In the genomic region with DNA sequence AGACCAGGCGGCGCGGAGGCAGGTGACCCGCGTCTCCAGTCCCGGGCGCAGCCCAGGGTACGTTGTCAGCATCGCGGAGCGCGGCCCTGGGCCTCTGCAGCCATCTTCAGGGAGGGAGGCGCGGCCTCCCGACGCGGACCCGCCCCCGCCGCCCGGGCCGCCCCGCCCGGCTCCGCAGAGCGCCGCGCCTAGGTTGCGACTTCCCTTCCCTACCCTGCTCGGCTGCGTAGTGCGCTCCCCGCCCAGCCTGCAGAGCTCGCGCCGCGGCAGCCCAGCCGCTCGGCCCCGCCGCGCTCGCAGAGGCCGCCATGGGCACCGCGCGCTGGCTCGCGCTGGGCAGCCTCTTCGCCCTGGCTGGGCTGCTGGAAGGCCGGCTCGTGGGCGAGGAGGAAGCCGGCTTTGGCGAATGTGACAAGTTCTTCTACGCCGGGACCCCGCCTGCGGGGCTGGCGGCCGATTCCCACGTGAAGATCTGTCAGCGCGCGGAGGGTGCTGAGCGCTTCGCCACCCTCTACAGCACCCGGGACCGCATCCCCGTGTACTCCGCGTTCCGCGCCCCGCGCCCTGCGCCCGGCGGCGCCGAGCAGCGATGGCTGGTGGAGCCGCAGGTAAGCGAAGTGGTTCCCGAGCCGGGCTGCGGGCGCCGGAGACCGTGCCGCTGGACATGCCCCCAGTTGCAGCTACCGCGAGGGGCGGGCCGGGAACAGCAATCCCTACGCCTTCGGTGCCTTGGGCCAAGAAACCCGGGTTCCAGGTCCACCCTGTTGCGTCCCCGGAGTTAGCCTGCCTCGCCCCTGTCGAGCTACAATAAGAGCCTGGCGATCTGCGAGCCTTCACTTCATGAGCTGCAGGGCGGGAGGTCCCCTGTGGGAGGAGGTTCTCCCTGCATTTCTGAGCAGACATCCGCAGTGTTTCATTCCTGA, we compare ENCODE assay signal across 8 cellular contexts. TPM values are rescaled to one million over a fixed set of nuclear protein-coding genes. Genes with fewer than 3 reads are reported as not detected.
DNase-seq lines count a peak whose midpoint lies in the region; ATAC-seq, FAIRE-seq and TF ChIP-seq lines count a peak whose summit lies in the region.

A gene with protein sequence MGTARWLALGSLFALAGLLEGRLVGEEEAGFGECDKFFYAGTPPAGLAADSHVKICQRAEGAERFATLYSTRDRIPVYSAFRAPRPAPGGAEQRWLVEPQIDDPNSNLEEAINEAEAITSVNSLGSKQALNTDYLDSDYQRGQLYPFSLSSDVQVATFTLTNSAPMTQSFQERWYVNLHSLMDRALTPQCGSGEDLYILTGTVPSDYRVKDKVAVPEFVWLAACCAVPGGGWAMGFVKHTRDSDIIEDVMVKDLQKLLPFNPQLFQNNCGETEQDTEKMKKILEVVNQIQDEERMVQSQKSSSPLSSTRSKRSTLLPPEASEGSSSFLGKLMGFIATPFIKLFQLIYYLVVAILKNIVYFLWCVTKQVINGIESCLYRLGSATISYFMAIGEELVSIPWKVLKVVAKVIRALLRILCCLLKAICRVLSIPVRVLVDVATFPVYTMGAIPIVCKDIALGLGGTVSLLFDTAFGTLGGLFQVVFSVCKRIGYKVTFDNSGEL (plus strand): TSS at position 227 of the 923 bp plus-strand sequence. CDS start 82 bp downstream, at position 309.

- H3K27ac ChIP-seq in SK-N-SH (ENCODE audit: low read depth in 2 of 2, low read length in 1 of 2) (peak within 1 kb of the TSS; percentile 57 to 72; a peak in 3 of 4 replicates), pancreas (peak within 1 kb of the TSS; percentile 77 to 92 (median 88)), tibial artery (peak within 1 kb of the TSS; percentile 84 to 97)

- H3K79me2 ChIP-seq in SK-N-SH (ENCODE audit: insufficient read depth), result no peaks in the 10 kb centered on the region; the same call in 1 of the 2 replicates

- H3K9me3 ChIP-seq in SK-N-SH (no peaks in the 10 kb centered on the region), pancreas (no peaks in the 10 kb centered on the region), tibial artery (no peaks in the 10 kb centered on the region)

- CTCF ChIA-PET in SK-N-SH (lab: Yijun Ruan, JAX), result interaction anchor here (0.6 to 6.5 kb wide), 13 partner anchors 9 to 1336 kb away, joined by 3 to 52 read pairs (median 4); partner anchors contain the start of gene SRSF8

- no peak for FAIRE-seq in pancreas (lab: Jason Lieb, UNC)

- H4K20me1 ChIP-seq in SK-N-SH (ENCODE audit: insufficient read depth), result no peaks in the 10 kb centered on the region

- 1% methylated on average over 16 of the region's 106 CpGs for WGBS in SK-N-SH (ENCODE audit: low lambda C conversion rate)
- WGBS in pancreas, 2 donors, result 0 to 1% methylated on average over 80 to 106 of the region's 106 CpGs

- H3K27me3 ChIP-seq in SK-N-SH (ENCODE audit: insufficient read depth), result no peaks in the 10 kb centered on the region
- H3K27me3 ChIP-seq in pancreas, result no peaks in the 10 kb centered on the region
- H3K27me3 ChIP-seq in tibial artery, result no peaks in the 10 kb centered on the region

- H3K4me3 ChIP-seq in SK-N-SH (ENCODE audit: low read depth in 2 of 2, low read length in 1 of 2), result peak within 1 kb of the TSS; percentile 86 to 90
- peak within 1 kb of the TSS; percentile 70 to 86 (median 84) for H3K4me3 ChIP-seq in pancreas
- H3K4me3 ChIP-seq in tibial artery, result peak within 1 kb of the TSS; percentile 62 to 91

- H3K27ac Mint-ChIP-seq in activated naive CD4-positive, alpha-beta T cell treated with anti-CD3 and anti-CD28 coated beads, Interleukin-2, amount 50 U/mL, for 72 hours, result peak within 1 kb of the TSS; percentile 85 to 89

- no peak for TF ChIP-seq RAD21 in SK-N-SH (IDR thresholded peaks at IDR 0.05; ENCODE audit: low read length)

- H3F3A ChIP-seq in SK-N-SH (replicated peaks; ENCODE audit: insufficient read depth), result peaks cover 8% of the 10 kb centered on the region

- H3K9ac ChIP-seq in SK-N-SH, result peak within 1 kb of the TSS; percentile 62

- POLR2A ChIA-PET in SK-N-SH (lab: Yijun Ruan, JAX), result interaction anchor here (0.6 to 2.3 kb wide), 9 partner anchors 12 to 1386 kb away, joined by 3 to 15 read pairs (median 4); partner anchors contain the start of genes CWC15, FAM76B, KDM4D and SRSF8

- no peaks in the 10 kb centered on the region for H3K9me2 ChIP-seq in SK-N-SH

- TF ChIP-seq CTCF in SK-N-SH (IDR thresholded peaks at IDR 0.05), result no peak; the same call in 1 of the 2 replicates
- TF ChIP-seq CTCF in pancreas (IDR thresholded peaks at IDR 0.05), result no peak
- peak in 1 of 2 experiments; percentile 20 for TF ChIP-seq CTCF in tibial artery (IDR thresholded peaks at IDR 0.05)

- ATAC-seq in GM21737 (IDR thresholded peaks at IDR 0.05; ENCODE audit: unreplicated experiment) (peak; percentile 87), pancreas (peak; percentile 95 to 98 (median 97))
- peak; percentile 93 to 95 for ATAC-seq in activated naive CD4-positive, alpha-beta T cell treated with anti-CD3 and anti-CD28 coated beads, Interleukin-2, amount 50 U/mL, for 72 hours

- H3K9me3 Mint-ChIP-seq in activated naive CD4-positive, alpha-beta T cell treated with anti-CD3 and anti-CD28 coated beads, Interleukin-2, amount 50 U/mL, for 72 hours, result peaks cover 0 to 3% of the 10 kb centered on the region in 2 donors

- TF ChIP-seq EP300 in SK-N-SH (IDR thresholded peaks at IDR 0.05; ENCODE audit: borderline replicate concordance in 1 of 2, low read depth in 1 of 2, low read length in 1 of 2), result no peak

- intact Hi-C loops in head of caudate nucleus (cut with DNase I) (no loop called here), pancreas (cut with DNase I) (loop anchor here in 1 of 3 donors (10.0 kb wide), 1 partner anchor 55 kb away; no protein-coding TSS in a partner anchor), tibial artery (cut with DNase I; ENCODE audit: low total_unique reads) (no loop called here)

- DNase-seq in ELR (ENCODE audit: low read depth) (peak; percentile 88), KG1 (lab: John Stamatoyannopoulos, UW) (peak; percentile 84), SK-N-SH (peak; percentile 95), head of caudate nucleus (peak; percentile 47 to 94 (median 87)), pancreas (peak; percentile 80 to 92 (median 84)), tibial artery (peak; percentile 72 to 91)
- DNase-seq in activated naive CD4-positive, alpha-beta T cell treated with anti-CD3 and anti-CD28 coated beads, Interleukin-2, amount 50 U/mL, for 72 hours (ENCODE audit: low spot score in 2 of 2), result peak; percentile 81 to 82

- H3K4me1 ChIP-seq in SK-N-SH (ENCODE audit: control insufficient read depth in 1 of 2, insufficient read depth in 2 of 2, low read depth in 1 of 2, low read length in 1 of 2) (peaks cover 13 to 22% of the 10 kb centered on the region in 2 experiments; a peak in 2 of 4 replicates), pancreas (peaks cover 0 to 9% (median 0%) of the 10 kb centered on the region in 3 donors), tibial artery (peaks cover 0 to 54% (median 41%) of the 10 kb centered on the region in 4 donors)

- H3K36me3 Mint-ChIP-seq in activated naive CD4-positive, alpha-beta T cell treated with anti-CD3 and anti-CD28 coated beads, Interleukin-2, amount 50 U/mL, for 72 hours, result peaks cover 0 to 5% of the 10 kb centered on the region in 2 donors

- peak within 1 kb of the TSS; percentile 79 for H3K4me2 ChIP-seq in SK-N-SH

- peak within 1 kb of the TSS; percentile 95 for H2AFZ ChIP-seq in SK-N-SH (ENCODE audit: low read depth)

- H3K36me3 ChIP-seq in SK-N-SH (replicated peaks in 1 of 2; ENCODE audit: control insufficient read depth in 1 of 2, insufficient read depth in 2 of 2, low read length in 1 of 2), result no peaks in the 10 kb centered on the region
- no peaks in the 10 kb centered on the region for H3K36me3 ChIP-seq in pancreas
- H3K36me3 ChIP-seq in tibial artery, result no peaks in the 10 kb centered on the region

TF ChIP-seq in SK-N-SH, 30 proteins besides CTCF, POLR2A, EP300 and RAD21 (continues in another document):
- TF ChIP-seq MXI1 (IDR thresholded peaks at IDR 0.05; ENCODE audit: low read depth, low read length) (peak; percentile 91), YY1 (IDR thresholded peaks at IDR 0.05; ENCODE audit: low read depth) (peak; percentile 77; the same call in 1 of the 2 replicates), ZBTB33 (IDR thresholded peaks at IDR 0.05; ENCODE audit: borderline replicate concordance, low read depth) (no peak), POLR2AphosphoS5 (IDR thresholded peaks at IDR 0.05; ENCODE audit: low read depth, low read length) (peak; percentile 78), NRF1 (IDR thresholded peaks at IDR 0.05; ENCODE audit: low read depth, low read length) (peak; percentile 33), SIN3A (IDR thresholded peaks at IDR 0.05; ENCODE audit: borderline replicate concordance, low read depth, low read length) (peak; percentile 66; the same call in 1 of the 2 replicates), CHD2 (IDR thresholded peaks at IDR 0.05; ENCODE audit: low read length, partially characterized antibody) (no peak)
- TF ChIP-seq, protein P1, sequence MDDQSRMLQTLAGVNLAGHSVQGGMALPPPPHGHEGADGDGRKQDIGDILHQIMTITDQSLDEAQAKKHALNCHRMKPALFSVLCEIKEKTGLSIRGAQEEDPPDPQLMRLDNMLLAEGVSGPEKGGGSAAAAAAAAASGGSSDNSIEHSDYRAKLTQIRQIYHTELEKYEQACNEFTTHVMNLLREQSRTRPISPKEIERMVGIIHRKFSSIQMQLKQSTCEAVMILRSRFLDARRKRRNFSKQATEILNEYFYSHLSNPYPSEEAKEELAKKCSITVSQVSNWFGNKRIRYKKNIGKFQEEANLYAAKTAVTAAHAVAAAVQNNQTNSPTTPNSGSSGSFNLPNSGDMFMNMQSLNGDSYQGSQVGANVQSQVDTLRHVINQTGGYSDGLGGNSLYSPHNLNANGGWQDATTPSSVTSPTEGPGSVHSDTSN (IDR thresholded peaks at IDR 0.05), result no peak

RNA-seq across cellular contexts. Expression of the gene that starts here (rescaled TPM):
- polyA plus RNA-seq in SK-N-SH (2012; rRNA removed) (15.0 and 18.4 TPM in 2 replicates), pancreas (1 to 10 TPM; 2.0 to 5.8 TPM)
- 19.4 and 22.0 TPM in 2 replicates for polyA plus RNA-seq in SK-N-SH (2012; cell fraction: cytosol; rRNA removed)
- 5.5 and 8.9 TPM in 2 replicates for polyA plus RNA-seq in SK-N-SH (2012; cell fraction: nucleus; rRNA removed)
- total RNA-seq in activated naive CD4-positive, alpha-beta T cell treated with anti-CD3 and anti-CD28 coated beads, Interleukin-2, amount 50 U/mL, for 72 hours, result 10 to 100 TPM in 1 of 2 donors, 1 to 10 TPM in 1; 6.3 to 11.4 TPM
- 1 to 10 TPM; 3.3 to 8.9 (median 5.1) TPM for total RNA-seq in pancreas

Comparison
In these comparisons a context has a peak if more than half of its experiments do, and no peak if none do; other contexts are left out.
1. Peak in every context shown above with its lines: DNase-seq, ATAC-seq, H3K4me3 ChIP-seq and H3K27ac ChIP-seq.